In genomic region chr13:26698392-26699196, GRCh38 we compare ENCODE assay signal across 8 cellular contexts.
DNase-seq lines count a peak whose midpoint lies in the region; ATAC-seq and TF ChIP-seq lines count a peak whose summit lies in the region.

No MANE protein-coding gene starts in this region.

- ATAC-seq in HG02642 (IDR thresholded peaks at IDR 0.05; ENCODE audit: poor library complexity, unreplicated experiment), result peak; percentile 69
- ATAC-seq in left lobe of liver, result peak; percentile 99
- ATAC-seq in GM21528 (IDR thresholded peaks at IDR 0.05; ENCODE audit: low FRiP score, unreplicated experiment), result no peak

- TF ChIP-seq CTCF in choroid plexus epithelial cell (conservative IDR thresholded peaks at IDR 0.05; ENCODE audit: low read depth, low read length), result peak; percentile 98

- DNase-seq in DMS114 treated with DMSO at 0.1 percent for 48 hours (lab: John Stamatoyannopoulos, UW; ENCODE audit: unreplicated experiment), result peak; percentile 42
- DNase-seq in NCI-H510A (lab: John Stamatoyannopoulos, UW), result peak; percentile 48
- DNase-seq in activated CD4-positive, alpha-beta T cell treated with anti-CD3 and anti-CD28 coated beads for 24 hours (ENCODE audit: low read depth in 2 of 2), result peak; percentile 67 to 78
- DNase-seq in choroid plexus epithelial cell (ENCODE audit: low read depth), result peak; percentile 93
- peak; percentile 89 for DNase-seq in left lobe of liver (ENCODE audit: low spot score)
- DNase-seq in stimulated activated CD4-positive, alpha-beta T cell treated with anti-CD3 and anti-CD28 coated beads, Interleukin-4, amount 100 ng/mL, for 24 hours, result peak; percentile 82

- peak overlapping the region; percentile 34 for H3K4me3 ChIP-seq in choroid plexus epithelial cell (ENCODE audit: low read depth, low read length)

Comparison
In these comparisons a context has a peak if more than half of its experiments do, and no peak if none do; other contexts are left out.
1. DNase-seq: peak in every context shown above with its lines; median percentile 93 in choroid plexus epithelial cell; 89 in left lobe of liver; 82 in stimulated activated CD4-positive, alpha-beta T cell treated with anti-CD3 and anti-CD28 coated beads, Interleukin-4, amount 100 ng/mL, for 24 hours; 72 in activated CD4-positive, alpha-beta T cell treated with anti-CD3 and anti-CD28 coated beads for 24 hours; 48 in NCI-H510A; 42 in DMS114 treated with DMSO at 0.1 percent for 48 hours.